ENCODE assay signal across 13 cellular contexts in genomic region chr1:29183287-29183686, GRCh38. TPM values are rescaled to one million over a fixed set of nuclear protein-coding genes. Genes with fewer than 3 reads are reported as not detected.
DNase-seq lines count a peak whose midpoint lies in the region; ATAC-seq and TF ChIP-seq lines count a peak whose summit lies in the region.
"Had no signal": no experiment of that assay in that cellular context is flagged by ENCODE, and none has a peak within 500 bp of the region (broad histone marks: within the 10 kb centered on the region; RNA-seq: fewer than 3 reads in every experiment).

No MANE protein-coding gene starts in this region.

- ATAC-seq in activated CD8-positive, alpha-beta T cell treated with anti-CD3 and anti-CD28 coated beads, Interleukin-2, amount 10 ng/mL, durations not matched to agents 7 days and 5 days: no peak
- ATAC-seq: activated CD4-positive, alpha-beta T cell treated with anti-CD3 and anti-CD28 coated beads for 36 hours had no signal

- no peak overlapping the region for H3K4me3 Mint-ChIP-seq in activated CD4-positive, alpha-beta memory T cell treated with anti-CD3 and anti-CD28 coated beads for 36 hours
- no peak overlapping the region for H3K4me3 Mint-ChIP-seq in activated CD4-positive, alpha-beta memory T cell treated with anti-CD3 and anti-CD28 coated beads, Interleukin-2, amount 10 ng/mL, durations not matched to agents 7 days and 5 days
- H3K4me3 Mint-ChIP-seq in IgD-negative memory B cell (peak overlapping the region; percentile 50 to 98 (median 91)), nephron progenitor cell (peak overlapping the region; percentile 15)
- H3K4me3 Mint-ChIP-seq in activated CD8-positive, alpha-beta T cell treated with anti-CD3 and anti-CD28 coated beads, Interleukin-2, amount 10 ng/mL, durations not matched to agents 7 days and 5 days: peak overlapping the region; percentile 96

- peaks cover 29% of the 10 kb centered on the region for H3K4me1 Mint-ChIP-seq in activated CD4-positive, alpha-beta memory T cell treated with anti-CD3 and anti-CD28 coated beads for 36 hours (ENCODE audit: low read depth)
- H3K4me1 Mint-ChIP-seq in activated CD4-positive, alpha-beta memory T cell treated with anti-CD3 and anti-CD28 coated beads, Interleukin-2, amount 10 ng/mL, durations not matched to agents 7 days and 5 days: peaks cover 36% of the 10 kb centered on the region
- H3K4me1 Mint-ChIP-seq in IgD-negative memory B cell: peaks cover 19 to 41% (median 25%) of the 10 kb centered on the region in 3 donors
- peaks cover 34% of the 10 kb centered on the region for H3K4me1 Mint-ChIP-seq in activated CD8-positive, alpha-beta T cell treated with anti-CD3 and anti-CD28 coated beads, Interleukin-2, amount 10 ng/mL, durations not matched to agents 7 days and 5 days (ENCODE audit: low read depth)
- H3K4me1 Mint-ChIP-seq in nephron progenitor cell: peaks cover 29% of the 10 kb centered on the region

- no peak for DNase-seq in activated CD4-positive, alpha-beta memory T cell treated with anti-CD3 and anti-CD28 coated beads for 36 hours
- no peak for DNase-seq in activated CD4-positive, alpha-beta memory T cell treated with anti-CD3 and anti-CD28 coated beads, Interleukin-2, amount 10 ng/mL, durations not matched to agents 7 days and 5 days
- no peak for DNase-seq in activated CD8-positive, alpha-beta T cell treated with anti-CD3 and anti-CD28 coated beads, Interleukin-2, amount 10 ng/mL, durations not matched to agents 7 days and 5 days
- DNase-seq in nephron progenitor cell: no peak
- no peak for DNase-seq in HuH-7.5 (ENCODE audit: low spot score)
- DNase-seq in NCI-H146 (lab: John Stamatoyannopoulos, UW): no peak
- no peak for DNase-seq in OCI-M2 (lab: John Stamatoyannopoulos, UW; ENCODE audit: unreplicated experiment)
- DNase-seq: activated CD4-positive, alpha-beta T cell treated with anti-CD3 and anti-CD28 coated beads for 36 hours; activated naive CD4-positive, alpha-beta T cell treated with anti-CD3 and anti-CD28 coated beads, Interleukin-2, amount 50 U/mL, for 16 hours; central memory CD4-positive, alpha-beta T cell; NCI-H2171; NK-92 treated with Interleukin-12 subunit alpha and Interleukin-12 subunit beta, amount 100 ng/mL, for 24 hours had no signal

- H3K9me3 Mint-ChIP-seq in activated CD4-positive, alpha-beta memory T cell treated with anti-CD3 and anti-CD28 coated beads for 36 hours: no peaks in the 10 kb centered on the region
- H3K9me3 Mint-ChIP-seq in activated CD4-positive, alpha-beta memory T cell treated with anti-CD3 and anti-CD28 coated beads, Interleukin-2, amount 10 ng/mL, durations not matched to agents 7 days and 5 days: no peaks in the 10 kb centered on the region
- H3K9me3 Mint-ChIP-seq in IgD-negative memory B cell (no peaks in the 10 kb centered on the region), nephron progenitor cell (peaks cover 9% of the 10 kb centered on the region)
- H3K9me3 Mint-ChIP-seq in activated CD8-positive, alpha-beta T cell treated with anti-CD3 and anti-CD28 coated beads, Interleukin-2, amount 10 ng/mL, durations not matched to agents 7 days and 5 days (ENCODE audit: insufficient read depth): no peaks in the 10 kb centered on the region

- peaks cover 26% of the 10 kb centered on the region for H3K36me3 Mint-ChIP-seq in activated CD4-positive, alpha-beta memory T cell treated with anti-CD3 and anti-CD28 coated beads for 36 hours
- H3K36me3 Mint-ChIP-seq in activated CD4-positive, alpha-beta memory T cell treated with anti-CD3 and anti-CD28 coated beads, Interleukin-2, amount 10 ng/mL, durations not matched to agents 7 days and 5 days (ENCODE audit: low read depth): peaks cover 26% of the 10 kb centered on the region
- peaks cover 3% of the 10 kb centered on the region for H3K36me3 Mint-ChIP-seq in IgD-negative memory B cell
- peaks cover 24% of the 10 kb centered on the region for H3K36me3 Mint-ChIP-seq in activated CD8-positive, alpha-beta T cell treated with anti-CD3 and anti-CD28 coated beads, Interleukin-2, amount 10 ng/mL, durations not matched to agents 7 days and 5 days (ENCODE audit: low read depth)
- peaks cover 19% of the 10 kb centered on the region for H3K36me3 Mint-ChIP-seq in nephron progenitor cell (ENCODE audit: low read depth)

- TF ChIP-seq CTCF in nephron progenitor cell (IDR thresholded peaks at IDR 0.05): no peak

- H3K27me3 Mint-ChIP-seq in activated CD4-positive, alpha-beta memory T cell treated with anti-CD3 and anti-CD28 coated beads for 36 hours: no peaks in the 10 kb centered on the region
- no peaks in the 10 kb centered on the region for H3K27me3 Mint-ChIP-seq in activated CD4-positive, alpha-beta memory T cell treated with anti-CD3 and anti-CD28 coated beads, Interleukin-2, amount 10 ng/mL, durations not matched to agents 7 days and 5 days
- no peaks in the 10 kb centered on the region for H3K27me3 Mint-ChIP-seq in IgD-negative memory B cell
- no peaks in the 10 kb centered on the region for H3K27me3 Mint-ChIP-seq in activated CD8-positive, alpha-beta T cell treated with anti-CD3 and anti-CD28 coated beads, Interleukin-2, amount 10 ng/mL, durations not matched to agents 7 days and 5 days (ENCODE audit: low read depth)
- H3K27me3 Mint-ChIP-seq in nephron progenitor cell (ENCODE audit: low read depth, poor library complexity): no peaks in the 10 kb centered on the region
- H3K27me3 Mint-ChIP-seq: activated CD4-positive, alpha-beta T cell treated with anti-CD3 and anti-CD28 coated beads for 36 hours had no signal

- peak overlapping the region; percentile 6 for H3K27ac Mint-ChIP-seq in activated CD4-positive, alpha-beta memory T cell treated with anti-CD3 and anti-CD28 coated beads for 36 hours
- no peak overlapping the region for H3K27ac Mint-ChIP-seq in activated CD4-positive, alpha-beta memory T cell treated with anti-CD3 and anti-CD28 coated beads, Interleukin-2, amount 10 ng/mL, durations not matched to agents 7 days and 5 days
- peak overlapping the region; percentile 80 to 97 (median 96) for H3K27ac Mint-ChIP-seq in IgD-negative memory B cell
- H3K27ac Mint-ChIP-seq in activated CD8-positive, alpha-beta T cell treated with anti-CD3 and anti-CD28 coated beads, Interleukin-2, amount 10 ng/mL, durations not matched to agents 7 days and 5 days: no peak overlapping the region
- H3K27ac Mint-ChIP-seq in nephron progenitor cell: no peak overlapping the region

- intact Hi-C loops in activated CD4-positive, alpha-beta memory T cell treated with anti-CD3 and anti-CD28 coated beads for 36 hours (cut with micrococcal nuclease): loop anchor here (5.0 to 10.0 kb wide), 3 partner anchors 49 to 858 kb away; partner anchors contain the start of genes MECR, MED18 and TMEM200B

- POLR2A ChIA-PET in activated CD4-positive, alpha-beta memory T cell treated with anti-CD3 and anti-CD28 coated beads for 36 hours (lab: Charles Lee): interaction anchor here (1.5 kb wide), 1 partner anchor 10 kb away, joined by 4 read pairs; no protein-coding TSS in a partner anchor
- POLR2A ChIA-PET in activated CD4-positive, alpha-beta memory T cell treated with anti-CD3 and anti-CD28 coated beads, Interleukin-2, amount 10 ng/mL, durations not matched to agents 7 days and 5 days (lab: Charles Lee): interaction anchor here (1.5 to 6.1 kb wide), 5 partner anchors 11 to 536 kb away, joined by 4 to 108 read pairs (median 34); no protein-coding TSS in a partner anchor
- POLR2A ChIA-PET in activated CD8-positive, alpha-beta T cell treated with anti-CD3 and anti-CD28 coated beads, Interleukin-2, amount 10 ng/mL, durations not matched to agents 7 days and 5 days (lab: Charles Lee): interaction anchor here (2.1 to 4.3 kb wide), 3 partner anchors 13 to 268 kb away, joined by 7 to 46 read pairs (median 27); partner anchors contain the start of gene EPB41

- CTCF ChIA-PET in activated CD4-positive, alpha-beta memory T cell treated with anti-CD3 and anti-CD28 coated beads for 36 hours (lab: Charles Lee): interaction anchor here (1.0 to 4.7 kb wide), 3 partner anchors 14 to 21 kb away, joined by 3 to 69 read pairs (median 3); no protein-coding TSS in a partner anchor
- CTCF ChIA-PET in activated CD4-positive, alpha-beta memory T cell treated with anti-CD3 and anti-CD28 coated beads, Interleukin-2, amount 10 ng/mL, durations not matched to agents 7 days and 5 days (lab: Charles Lee): interaction anchor here (1.8 to 6.5 kb wide), 5 partner anchors 14 to 447 kb away, joined by 4 to 72 read pairs (median 20); partner anchors contain the start of gene YTHDF2
- CTCF ChIA-PET in activated CD8-positive, alpha-beta T cell treated with anti-CD3 and anti-CD28 coated beads, Interleukin-2, amount 10 ng/mL, durations not matched to agents 7 days and 5 days (lab: Charles Lee): interaction anchor here (2.4 to 4.8 kb wide), 5 partner anchors 13 to 306 kb away, joined by 13 to 110 read pairs (median 41); no protein-coding TSS in a partner anchor

RNA-seq across cellular contexts. Expression of gene SRSF4, which starts 1.6 kb away (rescaled TPM):
- 100 to 1,000 TPM; 133 to 136 TPM for total RNA-seq in activated CD4-positive, alpha-beta memory T cell treated with anti-CD3 and anti-CD28 coated beads for 36 hours
- 100 to 1,000 TPM; 121 to 123 TPM for total RNA-seq in activated CD4-positive, alpha-beta memory T cell treated with anti-CD3 and anti-CD28 coated beads, Interleukin-2, amount 10 ng/mL, durations not matched to agents 7 days and 5 days
- polyA plus RNA-seq in IgD-negative memory B cell: 88.3 TPM
- 100 to 1,000 TPM; 122 to 124 TPM for total RNA-seq in activated CD8-positive, alpha-beta T cell treated with anti-CD3 and anti-CD28 coated beads, Interleukin-2, amount 10 ng/mL, durations not matched to agents 7 days and 5 days

RNA-seq across cellular contexts. Expression of gene MECR, which starts 47.4 kb away (rescaled TPM):
- total RNA-seq in activated CD4-positive, alpha-beta memory T cell treated with anti-CD3 and anti-CD28 coated beads for 36 hours: 10 to 100 TPM; 34.7 to 37.2 TPM
- 10 to 100 TPM; 13.9 to 17.6 TPM for total RNA-seq in activated CD4-positive, alpha-beta memory T cell treated with anti-CD3 and anti-CD28 coated beads, Interleukin-2, amount 10 ng/mL, durations not matched to agents 7 days and 5 days
- 20.5 TPM for polyA plus RNA-seq in IgD-negative memory B cell
- 10 to 100 TPM; 23.5 to 26.4 TPM for total RNA-seq in activated CD8-positive, alpha-beta T cell treated with anti-CD3 and anti-CD28 coated beads, Interleukin-2, amount 10 ng/mL, durations not matched to agents 7 days and 5 days

RNA-seq across cellular contexts. Expression of gene PTPRU, which starts 53.0 kb away (rescaled TPM):
- total RNA-seq in activated CD4-positive, alpha-beta memory T cell treated with anti-CD3 and anti-CD28 coated beads for 36 hours: under 1 TPM; 0.17 to 0.85 TPM
- under 1 TPM; 0.13 to 0.68 TPM for total RNA-seq in activated CD4-positive, alpha-beta memory T cell treated with anti-CD3 and anti-CD28 coated beads, Interleukin-2, amount 10 ng/mL, durations not matched to agents 7 days and 5 days
- polyA plus RNA-seq in IgD-negative memory B cell: not detected
- under 1 TPM in 1 of 2 experiments, not detected in 1; 0.13 TPM for total RNA-seq in activated CD8-positive, alpha-beta T cell treated with anti-CD3 and anti-CD28 coated beads, Interleukin-2, amount 10 ng/mL, durations not matched to agents 7 days and 5 days

RNA-seq across cellular contexts. Expression of gene TMEM200B, which starts 59.6 kb away (rescaled TPM):
- total RNA-seq in activated CD4-positive, alpha-beta memory T cell treated with anti-CD3 and anti-CD28 coated beads for 36 hours: 1 to 10 TPM; 1.5 to 2.1 TPM
- not detected for total RNA-seq in activated CD4-positive, alpha-beta memory T cell treated with anti-CD3 and anti-CD28 coated beads, Interleukin-2, amount 10 ng/mL, durations not matched to agents 7 days and 5 days
- polyA plus RNA-seq in IgD-negative memory B cell: 0.33 TPM
- not detected for total RNA-seq in activated CD8-positive, alpha-beta T cell treated with anti-CD3 and anti-CD28 coated beads, Interleukin-2, amount 10 ng/mL, durations not matched to agents 7 days and 5 days

Comparison
In these comparisons a context has a peak if more than half of its experiments do, and no peak if none do; other contexts are left out.
1. H3K27ac Mint-ChIP-seq: peak in activated CD4-positive, alpha-beta memory T cell treated with anti-CD3 and anti-CD28 coated beads for 36 hours (single experiment) and IgD-negative memory B cell (3 of 3); none in activated CD4-positive, alpha-beta memory T cell treated with anti-CD3 and anti-CD28 coated beads, Interleukin-2, amount 10 ng/mL, durations not matched to agents 7 days and 5 days (single experiment), activated CD8-positive, alpha-beta T cell treated with anti-CD3 and anti-CD28 coated beads, Interleukin-2, amount 10 ng/mL, durations not matched to agents 7 days and 5 days (single experiment) and nephron progenitor cell (single experiment).
2. H3K4me3 Mint-ChIP-seq: peak in IgD-negative memory B cell (4 of 4), activated CD8-positive, alpha-beta T cell treated with anti-CD3 and anti-CD28 coated beads, Interleukin-2, amount 10 ng/mL, durations not matched to agents 7 days and 5 days (single experiment) and nephron progenitor cell (single experiment); none in activated CD4-positive, alpha-beta memory T cell treated with anti-CD3 and anti-CD28 coated beads for 36 hours (single experiment) and activated CD4-positive, alpha-beta memory T cell treated with anti-CD3 and anti-CD28 coated beads, Interleukin-2, amount 10 ng/mL, durations not matched to agents 7 days and 5 days (single experiment).